8 cellular contexts compared by ENCODE assay signal in the genomic region with DNA sequence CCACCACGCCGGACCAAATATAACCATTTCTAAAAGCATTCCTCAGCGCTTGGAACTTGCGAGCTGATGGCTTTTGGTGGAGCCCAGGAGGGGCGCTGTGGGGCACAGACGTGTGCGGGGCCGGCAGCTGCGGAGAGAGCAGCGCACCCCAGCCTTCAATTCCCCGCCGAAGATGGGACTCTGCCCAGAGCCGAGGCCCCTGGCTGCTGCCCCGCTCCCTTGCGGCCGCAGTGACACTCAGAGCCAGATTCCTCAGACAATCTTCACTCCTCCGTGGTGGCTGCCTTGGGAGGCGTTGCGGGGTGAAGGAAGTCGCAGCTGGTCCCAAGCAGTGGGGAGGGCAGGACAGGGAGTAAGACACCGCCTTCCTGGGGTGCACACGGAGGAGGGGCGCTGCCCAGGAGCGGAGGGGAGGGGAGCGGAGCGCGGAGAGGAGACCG.
DNase-seq lines count a peak whose midpoint lies in the region; ATAC-seq, FAIRE-seq and TF ChIP-seq lines count a peak whose summit lies in the region.

No MANE protein-coding gene starts in this region.

- DNase-seq in T-cell (peak in 33 of 34 experiments; percentile 30 to 68 (median 49)), body of pancreas (peak; percentile 62 to 75 (median 71)), hepatic stellate cell (ENCODE audit: low spot score) (peak; percentile 77), posterior vena cava (ENCODE audit: low spot score) (peak; percentile 90), NCI-H1436 (lab: John Stamatoyannopoulos, UW) (no peak), GOT3 (lab: John Stamatoyannopoulos, UW) (no peak), urothelium cell line (ENCODE audit: low spot score) (no peak)

- TF ChIP-seq CTCF in body of pancreas (IDR thresholded peaks at IDR 0.05): peak; percentile 33 to 74 (median 64)

- POLR2A ChIA-PET in T-cell (lab: Charles Lee): no interaction called here

- intact Hi-C loops in body of pancreas (cut with DNase I) (no loop called here), posterior vena cava (cut with DNase I) (loop anchor here in 1 of 2 donors (5.0 kb wide), 1 partner anchor 37 kb away; no protein-coding TSS in a partner anchor)

- no peaks in the 10 kb centered on the region for H3K36me3 ChIP-seq in body of pancreas (replicated peaks in 1 of 2; ENCODE audit: insufficient read depth in 1 of 2, low read depth in 2 of 2)

- H3K4me1 Mint-ChIP-seq in T-cell: peaks cover 24 to 31% (median 28%) of the 10 kb centered on the region in 3 donors

- H3K27ac Mint-ChIP-seq in T-cell: peak overlapping the region in 1 of 2 donors; percentile 79

- no peaks in the 10 kb centered on the region for H3K27me3 ChIP-seq in body of pancreas

- peak in 2 of 3 donors; percentile 39 to 43 for TF ChIP-seq POLR2A in body of pancreas (IDR thresholded peaks at IDR 0.05)

- no peaks in the 10 kb centered on the region for H3K36me3 Mint-ChIP-seq in T-cell

- ATAC-seq in GM19452 (IDR thresholded peaks at IDR 0.05; ENCODE audit: unreplicated experiment): peak; percentile 46
- peak; percentile 79 to 90 (median 80) for ATAC-seq in T-cell (replicated peaks in 1 of 4)
- ATAC-seq in body of pancreas: peak; percentile 81

- peaks cover 0 to 5% (median 0%) of the 10 kb centered on the region in 3 donors for H3K9me3 Mint-ChIP-seq in T-cell

- H3K4me3 Mint-ChIP-seq in T-cell: peak overlapping the region; percentile 82 to 100 (median 90)

- peak overlapping the region; percentile 12 to 16 for H3K4me3 ChIP-seq in body of pancreas

- 1 to 2% methylated on average over 16 to 25 of the region's 28 CpGs for WGBS in body of pancreas, 2 donors

- peak overlapping the region in 1 of 4 donors; percentile 33 for H3K27ac ChIP-seq in body of pancreas

- H3K9me3 ChIP-seq in body of pancreas: no peaks in the 10 kb centered on the region

- peaks cover 7 to 42% of the 10 kb centered on the region in 2 donors for H3K27me3 Mint-ChIP-seq in T-cell

- peaks cover 35% of the 10 kb centered on the region for H3K4me1 ChIP-seq in body of pancreas

- no peak for FAIRE-seq in urothelium cell line (lab: Jason Lieb, UNC)

- CTCF ChIA-PET in T-cell (lab: Charles Lee): interaction anchor here in 1 of 2 donors (0.6 to 0.7 kb wide), 2 partner anchors 398 to 450 kb away, joined by 3 to 5 read pairs; no protein-coding TSS in a partner anchor

Comparison
In these comparisons a context has a peak if more than half of its experiments do, and no peak if none do; other contexts are left out.
1. DNase-seq: peak in T-cell (33 of 34), body of pancreas (4 of 4), hepatic stellate cell (single experiment) and posterior vena cava (single experiment); none in NCI-H1436 (single experiment), GOT3 (single experiment) and urothelium cell line (single experiment).
2. Peak in every context shown above with its lines, with median percentiles within 50 percentile points of each other: ATAC-seq.